In the genomic region with DNA sequence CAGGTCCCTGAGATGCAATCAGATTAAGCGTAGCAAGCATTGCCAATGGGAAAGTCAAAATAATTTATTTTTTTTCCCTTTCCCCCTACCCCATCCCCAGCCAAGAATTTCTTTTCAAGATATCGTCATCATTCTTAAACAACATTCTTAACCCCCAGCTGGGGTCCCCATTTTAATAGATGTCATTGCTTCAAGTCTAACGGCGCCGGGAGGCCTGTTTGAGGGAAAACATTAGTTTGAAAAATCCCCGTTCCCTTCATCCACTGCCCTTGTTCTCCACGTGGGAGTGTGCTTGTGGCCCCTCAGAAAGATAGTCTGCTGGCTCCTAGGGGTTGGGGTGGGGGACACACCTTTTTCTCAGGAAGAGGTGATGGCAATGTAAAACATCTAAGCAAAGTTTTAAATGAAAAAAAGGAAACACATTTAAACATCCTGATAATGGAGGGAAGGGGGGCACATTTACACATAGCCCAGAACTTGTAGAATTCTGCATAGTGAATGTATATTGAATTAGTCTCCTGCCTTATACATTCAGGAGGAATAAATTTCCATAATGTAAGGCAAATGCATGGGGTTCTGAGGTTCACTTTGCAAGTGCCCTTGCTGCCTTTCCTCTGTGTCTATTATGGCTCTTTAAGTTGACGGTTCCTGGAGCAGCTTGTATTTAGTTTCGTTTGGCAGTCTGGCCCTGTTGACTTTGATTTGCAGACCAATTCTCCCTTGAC, we compare ENCODE assay signal across 16 cellular contexts. TPM values are rescaled to one million over a fixed set of nuclear protein-coding genes. Genes with fewer than 3 reads are reported as not detected.
DNase-seq lines count a peak whose midpoint lies in the region; ATAC-seq and TF ChIP-seq lines count a peak whose summit lies in the region.
"Had no signal": no experiment of that assay in that cellular context is flagged by ENCODE, and none has a peak within 500 bp of the region (broad histone marks: within the 10 kb centered on the region; RNA-seq: fewer than 3 reads in every experiment).

No MANE protein-coding gene starts in this region.

- intact Hi-C loops in Caco-2 (cut with micrococcal nuclease; ENCODE audit: unreplicated experiment) = no loop called here

- H3K27ac Mint-ChIP-seq in Caco-2 (ENCODE audit: unreplicated experiment) = peak overlapping the region; percentile 39
- H3K27ac Mint-ChIP-seq in stimulated activated effector memory CD8-positive, alpha-beta T cell treated with anti-CD3 and anti-CD28 coated beads, Interleukin-12 subunit alpha, Interleukin-12 subunit beta, amount 100 ng/mL, for 72 hours = no peak overlapping the region
- H3K27ac Mint-ChIP-seq: activated naive CD4-positive, alpha-beta T cell treated with anti-CD3 and anti-CD28 coated beads for 36 hours; T-cell had no signal

- no peaks in the 10 kb centered on the region for H3K27me3 Mint-ChIP-seq in Caco-2 (ENCODE audit: insufficient read depth, unreplicated experiment)

- no peak overlapping the region for H3K4me3 Mint-ChIP-seq in Caco-2 (ENCODE audit: unreplicated experiment)
- no peak overlapping the region for H3K4me3 Mint-ChIP-seq in stimulated activated effector memory CD8-positive, alpha-beta T cell treated with anti-CD3 and anti-CD28 coated beads, Interleukin-12 subunit alpha, Interleukin-12 subunit beta, amount 100 ng/mL, for 72 hours
- H3K4me3 Mint-ChIP-seq: activated naive CD4-positive, alpha-beta T cell treated with anti-CD3 and anti-CD28 coated beads for 36 hours; T-cell had no signal

- H3K4me1 ChIP-seq in Caco-2 (peaks cover 77% of the 10 kb centered on the region), adipocyte (ENCODE audit: control insufficient read depth, insufficient read depth, low read length) (peaks cover 65% of the 10 kb centered on the region), iPS-15b (ENCODE audit: control insufficient read depth, insufficient read depth, low read length) (peaks cover 50% of the 10 kb centered on the region), rectal smooth muscle tissue (ENCODE audit: control insufficient read depth, insufficient read depth, low read length) (peaks cover 52% of the 10 kb centered on the region)

- no peaks in the 10 kb centered on the region for H3K9me3 Mint-ChIP-seq in Caco-2 (ENCODE audit: unreplicated experiment)
- H3K9me3 Mint-ChIP-seq in stimulated activated effector memory CD8-positive, alpha-beta T cell treated with anti-CD3 and anti-CD28 coated beads, Interleukin-12 subunit alpha, Interleukin-12 subunit beta, amount 100 ng/mL, for 72 hours = no peaks in the 10 kb centered on the region
- H3K9me3 Mint-ChIP-seq: activated naive CD4-positive, alpha-beta T cell treated with anti-CD3 and anti-CD28 coated beads for 36 hours; T-cell had no signal

- peak overlapping the region; percentile 93 for H3K27ac ChIP-seq in rectal smooth muscle tissue (ENCODE audit: low read depth, low read length)
- H3K27ac ChIP-seq: C4-2B had no signal

- peaks cover 5% of the 10 kb centered on the region for H3K4me1 Mint-ChIP-seq in Caco-2 (ENCODE audit: low read depth, unreplicated experiment)
- peaks cover 8% of the 10 kb centered on the region for H3K4me1 Mint-ChIP-seq in stimulated activated effector memory CD8-positive, alpha-beta T cell treated with anti-CD3 and anti-CD28 coated beads, Interleukin-12 subunit alpha, Interleukin-12 subunit beta, amount 100 ng/mL, for 72 hours

- DNase-seq in Caco-2 (no peak), adipocyte (ENCODE audit: low read depth) (no peak), SIG-M5 (lab: John Stamatoyannopoulos, UW) (no peak), GM10248 (ENCODE audit: extremely low spot score) (no peak)
- no peak for DNase-seq in stimulated activated effector memory CD8-positive, alpha-beta T cell treated with anti-CD3 and anti-CD28 coated beads, Interleukin-12 subunit alpha, Interleukin-12 subunit beta, amount 100 ng/mL, for 72 hours (ENCODE audit: low spot score in 2 of 2)
- DNase-seq in stimulated activated naive CD4-positive, alpha-beta T cell (lab: John Stamatoyannopoulos, UW) = no peak
- DNase-seq: activated CD4-positive, alpha-beta T cell treated with anti-CD3 and anti-CD28 coated beads, Interleukin-2, amount 50 U/mL, for 4 hours; activated naive CD4-positive, alpha-beta T cell treated with anti-CD3 and anti-CD28 coated beads for 36 hours; effector memory CD4-positive, alpha-beta T cell; NCI-H1092; NCI-H526 treated with DMSO at 0.1 percent for 48 hours; T-cell had no signal

- H3K36me3 ChIP-seq in Caco-2 (ENCODE audit: control insufficient read depth, insufficient read depth, low read length) (peaks cover 2% of the 10 kb centered on the region; the same call in 1 of the 2 replicates), adipocyte (ENCODE audit: control insufficient read depth, insufficient read depth, low read length, severe bottlenecking) (peaks cover 4% of the 10 kb centered on the region), iPS-15b (ENCODE audit: control insufficient read depth, insufficient read depth, low read length) (peaks cover 23% of the 10 kb centered on the region), rectal smooth muscle tissue (ENCODE audit: control insufficient read depth, insufficient read depth, low read length) (no peaks in the 10 kb centered on the region)

- H3K36me3 Mint-ChIP-seq in Caco-2 (ENCODE audit: insufficient read depth, unreplicated experiment) = peaks cover 43% of the 10 kb centered on the region
- H3K36me3 Mint-ChIP-seq in stimulated activated effector memory CD8-positive, alpha-beta T cell treated with anti-CD3 and anti-CD28 coated beads, Interleukin-12 subunit alpha, Interleukin-12 subunit beta, amount 100 ng/mL, for 72 hours = no peaks in the 10 kb centered on the region
- H3K36me3 Mint-ChIP-seq: T-cell had no signal

- H3K27me3 ChIP-seq in Caco-2 (replicated peaks; ENCODE audit: control insufficient read depth, insufficient read depth, low read length) = no peaks in the 10 kb centered on the region
- no peaks in the 10 kb centered on the region for H3K27me3 ChIP-seq in adipocyte (replicated peaks; ENCODE audit: control insufficient read depth, insufficient read depth, low read length)
- H3K27me3 ChIP-seq in iPS-15b (ENCODE audit: control insufficient read depth, insufficient read depth, low read length) = no peaks in the 10 kb centered on the region
- peaks cover 3% of the 10 kb centered on the region for H3K27me3 ChIP-seq in rectal smooth muscle tissue (ENCODE audit: control insufficient read depth, insufficient read depth, low read length)

- POLR2A ChIA-PET in Caco-2 (lab: Charles Lee) (interaction anchor here (0.9 kb wide), 1 partner anchor 13 kb away, joined by 3 read pairs; the partner anchor contains the start of gene TENT5B), GM10248 (lab: Yijun Ruan, JAX) (no interaction called here)

- no TSS peak for BruUV-seq in Caco-2 (replicated peaks; lab: Mats Ljungman, UMichigan)

- no peak for ATAC-seq in stimulated activated effector memory CD8-positive, alpha-beta T cell treated with anti-CD3 and anti-CD28 coated beads, Interleukin-12 subunit alpha, Interleukin-12 subunit beta, amount 100 ng/mL, for 72 hours
- ATAC-seq: T-cell had no signal

- H3K9ac ChIP-seq in adipocyte (ENCODE audit: low read length) (peak overlapping the region; percentile 73), iPS-15b (ENCODE audit: low read depth, low read length) (peak overlapping the region; percentile 66), rectal smooth muscle tissue (ENCODE audit: low read length) (no peak overlapping the region)

- TF ChIP-seq CTCF in Caco-2 (IDR thresholded peaks at IDR 0.05; ENCODE audit: insufficient read depth in 1 of 2, low read depth in 1 of 2, low read length in 1 of 2, severe bottlenecking in 1 of 2, unreplicated experiment in 1 of 2) (no peak), GM10248 (IDR thresholded peaks at IDR 0.05; ENCODE audit: control extremely low read depth, extremely low read depth, low read depth, missing control alignments) (no peak)

- no peaks in the 10 kb centered on the region for H3K9me3 ChIP-seq in Caco-2
- no peaks in the 10 kb centered on the region for H3K9me3 ChIP-seq in adipocyte (ENCODE audit: control insufficient read depth, low read length)
- no peaks in the 10 kb centered on the region for H3K9me3 ChIP-seq in iPS-15b (ENCODE audit: control insufficient read depth, insufficient read depth, low read length)

- H3K4me3 ChIP-seq in Caco-2 (ENCODE audit: low read depth, low read length) = no peak overlapping the region
- H3K4me3 ChIP-seq in adipocyte (ENCODE audit: low read length) = peak overlapping the region; percentile 7
- H3K4me3 ChIP-seq in iPS-15b (ENCODE audit: low read depth, low read length) = peak overlapping the region; percentile 11
- no peak overlapping the region for H3K4me3 ChIP-seq in rectal smooth muscle tissue (ENCODE audit: low read length)

- CTCF ChIA-PET in Caco-2 (lab: Charles Lee) = interaction anchor here (1.8 kb wide), 1 partner anchor 46 kb away, joined by 4 read pairs; no protein-coding TSS in a partner anchor
- CTCF ChIA-PET in GM10248 (lab: Yijun Ruan, JAX) = interaction anchor here (4.3 kb wide), 1 partner anchor 15 kb away, joined by 22 read pairs; no protein-coding TSS in a partner anchor

RNA-seq across cellular contexts. Expression of gene TRNP1, which starts 6.8 kb away (rescaled TPM):
- 23.3 and 23.6 TPM in 2 replicates for total RNA-seq in Caco-2 (2022)

RNA-seq across cellular contexts. Expression of gene TENT5B, which starts 12.4 kb away (rescaled TPM):
- 19.4 and 21.1 TPM in 2 replicates for total RNA-seq in Caco-2 (2022)
- total RNA-seq: activated naive CD4-positive, alpha-beta T cell treated with anti-CD3 and anti-CD28 coated beads for 36 hours had no signal

RNA-seq across cellular contexts. Expression of gene KDF1, which starts 40.0 kb away (rescaled TPM):
- total RNA-seq in Caco-2 (2022) = 13.5 and 14.1 TPM in 2 replicates
- total RNA-seq: pulmonary artery endothelial cell had no signal

Comparison
In these comparisons a context has a peak if more than half of its experiments do, and no peak if none do; other contexts are left out.
1. H3K4me3 ChIP-seq: peak in adipocyte (single experiment) and iPS-15b (single experiment); none in Caco-2 (single experiment) and rectal smooth muscle tissue (single experiment).